8 cellular contexts compared by ENCODE assay signal in genomic region chr1:60970081-60970509, GRCh38.
DNase-seq lines count a peak whose midpoint lies in the region; ATAC-seq and TF ChIP-seq lines count a peak whose summit lies in the region.

No MANE protein-coding gene starts in this region.

- H3K4me2 ChIP-seq in H9 (ENCODE audit: insufficient read depth, insufficient read length, low read length): no peak overlapping the region

- no peak overlapping the region for H2BK20ac ChIP-seq in H9 (ENCODE audit: low read depth, low read length, poor library complexity, severe bottlenecking)

- no peak overlapping the region for H3K23ac ChIP-seq in H9 (ENCODE audit: insufficient read length, low read depth, low read length)

- H3K56ac ChIP-seq in H9 (ENCODE audit: insufficient read length, low read depth, low read length): no peak overlapping the region

- TF ChIP-seq CTCF in H9 (conservative IDR thresholded peaks at IDR 0.05) (peak; percentile 58; the same call in 2 of the 3 replicates), gastroesophageal sphincter (IDR thresholded peaks at IDR 0.05) (peak; percentile 21 to 72 (median 60)), sigmoid colon (IDR thresholded peaks at IDR 0.05) (peak; percentile 22 to 45 (median 38))

- no peak overlapping the region for H4K91ac ChIP-seq in H9 (ENCODE audit: insufficient read length, low read depth, low read length)

- no peak for DNase-seq in H9
- DNase-seq in SHP77 treated with DMSO at 0.1 percent for 48 hours (lab: John Stamatoyannopoulos, UW): peak; percentile 59
- DNase-seq in sigmoid colon: no peak
- no peak for DNase-seq in SKM-1 (lab: John Stamatoyannopoulos, UW; ENCODE audit: unreplicated experiment)
- DNase-seq in SIG-M5 treated with dmso at 0.1 percent for 504 hours (lab: John Stamatoyannopoulos, UW; ENCODE audit: unreplicated experiment): no peak
- no peak for DNase-seq in ACHN

- intact Hi-C loops in sigmoid colon (cut with DNase I): loop anchor here (2.0 to 5.0 kb wide), 4 partner anchors 73 to 882 kb away; no protein-coding TSS in a partner anchor

- H2BK120ac ChIP-seq in H9 (ENCODE audit: low read depth, low read length, poor library complexity, severe bottlenecking): no peak overlapping the region

- no peak overlapping the region for H3K14ac ChIP-seq in H9 (ENCODE audit: insufficient read depth, low read length)

- no peak overlapping the region for H2AK5ac ChIP-seq in H9 (ENCODE audit: insufficient read length, low read length)

- no peak overlapping the region for H3K27ac Mint-ChIP-seq in H9

- no peak overlapping the region for H3K4ac ChIP-seq in H9 (ENCODE audit: low read depth, low read length)

- H2BK15ac ChIP-seq in H9 (ENCODE audit: low read depth, low read length): no peak overlapping the region

- ATAC-seq in gastroesophageal sphincter (peak; percentile 58), HG03108 (IDR thresholded peaks at IDR 0.05; ENCODE audit: unreplicated experiment) (no peak)

- TF ChIP-seq EP300 in gastroesophageal sphincter (IDR thresholded peaks at IDR 0.05) (no peak), sigmoid colon (IDR thresholded peaks at IDR 0.05) (no peak)

- H3T11ph ChIP-seq in H9 (ENCODE audit: low read length): no peak overlapping the region

- H2AFZ ChIP-seq in H9 (ENCODE audit: low read length): peak overlapping the region; percentile 89

- peaks cover 18 to 26% (median 19%) of the 10 kb centered on the region in 3 experiments for H3K36me3 Mint-ChIP-seq in H9 (ENCODE audit: insufficient read depth in 1 of 3, low read depth in 3 of 3)

- H3K4me1 ChIP-seq in H9 (ENCODE audit: insufficient read depth, low read length): peaks cover 3% of the 10 kb centered on the region; the same call in 1 of the 2 replicates
- peaks cover 0 to 32% (median 7%) of the 10 kb centered on the region in 3 donors for H3K4me1 ChIP-seq in gastroesophageal sphincter
- H3K4me1 ChIP-seq in sigmoid colon: peaks cover 0 to 22% (median 11%) of the 10 kb centered on the region in 4 donors

- H4K5ac ChIP-seq in H9 (ENCODE audit: insufficient read length, low read depth, low read length): no peak overlapping the region

- H4K8ac ChIP-seq in H9 (replicated peaks; ENCODE audit: insufficient read length, low read depth, low read length): no peak overlapping the region

- H3K27me3 Mint-ChIP-seq in H9 (ENCODE audit: low read depth): peaks cover 34% of the 10 kb centered on the region

- peaks cover 7% of the 10 kb centered on the region for H3K9me3 ChIP-seq in H9 (ENCODE audit: control insufficient read depth, low read depth, low read length)
- H3K9me3 ChIP-seq in gastroesophageal sphincter: peaks cover 0 to 10% (median 0%) of the 10 kb centered on the region in 3 donors
- H3K9me3 ChIP-seq in sigmoid colon: peaks cover 0 to 5% (median 3%) of the 10 kb centered on the region in 4 donors

- H3K4me3 Mint-ChIP-seq in H9: no peak overlapping the region

- no peaks in the 10 kb centered on the region for H3K79me2 ChIP-seq in H9 (ENCODE audit: insufficient read depth, low read length)

- H4K20me1 ChIP-seq in H9 (ENCODE audit: control insufficient read depth, insufficient read depth, insufficient read length): no peaks in the 10 kb centered on the region

- peak overlapping the region; percentile 20 for H3K9ac ChIP-seq in H9 (ENCODE audit: extremely low read depth, insufficient read length, low read length)

- H2BK5ac ChIP-seq in H9 (ENCODE audit: insufficient read length, low read length): no peak overlapping the region

- no peak overlapping the region for H3K4me3 ChIP-seq in gastroesophageal sphincter
- no peak overlapping the region for H3K4me3 ChIP-seq in sigmoid colon

- no peaks in the 10 kb centered on the region for H3K23me2 ChIP-seq in H9 (ENCODE audit: insufficient read length, low read depth, low read length, poor library complexity, severe bottlenecking)

- no CpG with 5 or more reads among the region's 7 CpGs for WGBS in H9 (ENCODE audit: extremely low coverage, insufficient read length, low lambda C conversion rate)
- 4 to 23% methylated on average over 7 of the region's 7 CpGs for WGBS in gastroesophageal sphincter (ENCODE audit: low coverage in 1 of 2), 2 donors
- 9 to 36% methylated on average over 7 of the region's 7 CpGs for WGBS in sigmoid colon, 2 donors

- no peak overlapping the region for H2BK12ac ChIP-seq in H9 (ENCODE audit: insufficient read length, low read depth, low read length)

- H3K79me1 ChIP-seq in H9 (ENCODE audit: insufficient read depth, low read depth, low read length, poor library complexity, severe bottlenecking): no peaks in the 10 kb centered on the region

- in situ Hi-C loops in ACHN (cut with HindIII; ENCODE audit: low pct_ligation_motif_present, low pct_unique_long_range_greater_than_20kb, low sequenced_read_pairs): no loop called here

- H3K27me3 ChIP-seq in H9 (ENCODE audit: insufficient read depth, low read length) (no peaks in the 10 kb centered on the region), gastroesophageal sphincter (no peaks in the 10 kb centered on the region), sigmoid colon (no peaks in the 10 kb centered on the region)

- no peaks in the 10 kb centered on the region for H3K36me3 ChIP-seq in gastroesophageal sphincter
- no peaks in the 10 kb centered on the region for H3K36me3 ChIP-seq in sigmoid colon

- H3K4me1 Mint-ChIP-seq in H9: peaks cover 28 to 29% of the 10 kb centered on the region in 2 experiments

- no peak for TF ChIP-seq POLR2A in gastroesophageal sphincter (IDR thresholded peaks at IDR 0.05)
- TF ChIP-seq POLR2A in sigmoid colon (IDR thresholded peaks at IDR 0.05): no peak

- no peak overlapping the region for H3K18ac ChIP-seq in H9 (ENCODE audit: insufficient read length, low read depth, low read length)

- peaks cover 26 to 30% of the 10 kb centered on the region in 2 experiments for H3K9me3 Mint-ChIP-seq in H9

- no peak overlapping the region for H3K27ac ChIP-seq in H9 (ENCODE audit: insufficient read length, low read depth, low read length)
- H3K27ac ChIP-seq in gastroesophageal sphincter: peak overlapping the region in 3 of 4 donors; percentile 14 to 39 (median 30)
- peak overlapping the region in 3 of 4 donors; percentile 5 to 22 (median 9) for H3K27ac ChIP-seq in sigmoid colon
